8 cellular contexts compared by ENCODE assay signal in the genomic region with DNA sequence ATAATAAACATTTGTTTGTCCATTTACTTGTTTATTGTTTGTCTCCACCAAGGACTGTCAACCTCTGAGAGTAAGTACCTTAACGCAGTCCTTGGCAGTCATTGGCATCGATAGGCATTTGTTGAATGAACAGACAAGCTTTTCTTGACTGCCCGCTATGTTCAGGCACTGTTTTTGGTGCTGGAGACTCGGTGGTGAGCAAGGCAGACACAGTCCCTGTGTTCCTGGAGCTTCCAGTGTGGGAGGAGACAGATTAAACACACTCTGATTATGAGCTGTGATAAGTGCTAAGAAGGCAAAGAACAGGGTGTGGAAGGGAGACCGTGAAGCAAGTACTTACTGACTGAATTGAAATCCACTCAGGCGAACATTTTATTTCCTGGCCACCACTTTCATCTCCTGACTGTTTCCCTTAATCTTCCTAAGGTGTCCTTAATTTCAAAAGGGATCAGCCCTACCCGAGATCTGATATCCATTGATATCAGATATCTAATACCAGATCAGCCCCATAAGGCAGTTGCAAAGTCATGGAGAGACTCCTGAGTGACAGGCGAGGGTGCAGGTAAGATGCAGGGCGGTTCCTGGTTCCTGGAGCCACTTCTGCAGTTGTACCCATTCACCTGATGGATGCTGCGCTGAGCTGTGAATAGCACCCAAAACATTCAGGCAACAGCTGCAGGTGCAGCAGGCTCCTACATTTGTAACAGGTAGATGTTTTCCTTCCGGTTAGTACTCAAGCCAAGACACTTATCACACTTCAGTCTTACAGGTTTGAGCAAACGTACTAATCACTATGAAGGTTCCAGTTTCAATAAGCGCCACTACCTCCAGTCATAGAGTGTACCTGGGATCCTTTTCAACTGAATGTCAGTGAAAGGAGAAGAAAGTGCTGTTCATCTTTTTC. TPM values are rescaled to one million over a fixed set of nuclear protein-coding genes. Genes with fewer than 3 reads are reported as not detected.
DNase-seq lines count a peak whose midpoint lies in the region; ATAC-seq, FAIRE-seq and TF ChIP-seq lines count a peak whose summit lies in the region.

No MANE protein-coding gene starts in this region.

- intact Hi-C loops in dendritic cell treated with granulocyte-macrophage colony-stimulating factor and Interleukin-4, amounts not matched to agents 40 ng/mL and 50 ng/mL, for 4 days (cut with micrococcal nuclease): no loop called here

- H3K36me3 Mint-ChIP-seq in dendritic cell treated with granulocyte-macrophage colony-stimulating factor and Interleukin-4, amounts not matched to agents 40 ng/mL and 50 ng/mL, for 4 days (ENCODE audit: low read depth): peaks cover 26% of the 10 kb centered on the region
- H3K36me3 Mint-ChIP-seq in natural killer cell treated with Interleukin-12 subunit alpha and Interleukin-12 subunit beta and Interleukin-15 and Interleukin-18, amount 100 ng/mL, for 72 hours: no peaks in the 10 kb centered on the region

- no peaks in the 10 kb centered on the region for H3K27me3 ChIP-seq in Peyer's patch

- H3K4me3 ChIP-seq in Peyer's patch: peak overlapping the region; percentile 95 to 99 (median 98)

- H3K4me1 Mint-ChIP-seq in dendritic cell treated with granulocyte-macrophage colony-stimulating factor and Interleukin-4, amounts not matched to agents 40 ng/mL and 50 ng/mL, for 4 days (ENCODE audit: low read depth): peaks cover 31% of the 10 kb centered on the region
- peaks cover 29 to 36% of the 10 kb centered on the region in 2 donors for H3K4me1 Mint-ChIP-seq in natural killer cell treated with Interleukin-12 subunit alpha and Interleukin-12 subunit beta and Interleukin-15 and Interleukin-18, amount 100 ng/mL, for 72 hours (ENCODE audit: low read depth in 2 of 2)

- H3K27me3 Mint-ChIP-seq in dendritic cell treated with granulocyte-macrophage colony-stimulating factor and Interleukin-4, amounts not matched to agents 40 ng/mL and 50 ng/mL, for 4 days: peaks cover 8% of the 10 kb centered on the region
- no peaks in the 10 kb centered on the region for H3K27me3 Mint-ChIP-seq in natural killer cell treated with Interleukin-12 subunit alpha and Interleukin-12 subunit beta and Interleukin-15 and Interleukin-18, amount 100 ng/mL, for 72 hours

- no peaks in the 10 kb centered on the region for H3K9me3 Mint-ChIP-seq in dendritic cell treated with granulocyte-macrophage colony-stimulating factor and Interleukin-4, amounts not matched to agents 40 ng/mL and 50 ng/mL, for 4 days
- no peaks in the 10 kb centered on the region for H3K9me3 Mint-ChIP-seq in natural killer cell treated with Interleukin-12 subunit alpha and Interleukin-12 subunit beta and Interleukin-15 and Interleukin-18, amount 100 ng/mL, for 72 hours

- TF ChIP-seq POLR2A in Peyer's patch (IDR thresholded peaks at IDR 0.05): peak; percentile 31 to 55

- TF ChIP-seq CTCF in 22Rv1 (IDR thresholded peaks at IDR 0.05): no peak
- TF ChIP-seq CTCF in Peyer's patch (IDR thresholded peaks at IDR 0.05): no peak

- H3K9me3 ChIP-seq in Peyer's patch: no peaks in the 10 kb centered on the region

- H3K4me3 Mint-ChIP-seq in dendritic cell treated with granulocyte-macrophage colony-stimulating factor and Interleukin-4, amounts not matched to agents 40 ng/mL and 50 ng/mL, for 4 days: peak overlapping the region; percentile 80
- H3K4me3 Mint-ChIP-seq in natural killer cell treated with Interleukin-12 subunit alpha and Interleukin-12 subunit beta and Interleukin-15 and Interleukin-18, amount 100 ng/mL, for 72 hours: peak overlapping the region; percentile 95

- no peak for DNase-seq in GM18507 (ENCODE audit: extremely low spot score, insufficient read length, low read depth)
- DNase-seq in Peyer's patch: peak in 2 of 3 donors; percentile 55 to 57
- no peak for DNase-seq in natural killer cell treated with Interleukin-12 subunit alpha and Interleukin-12 subunit beta and Interleukin-15 and Interleukin-18, amount 100 ng/mL, for 72 hours (ENCODE audit: low spot score)
- no peak for DNase-seq in NCI-H1105 treated with DMSO at 0.1 percent for 48 hours (lab: John Stamatoyannopoulos, UW)
- no peak for DNase-seq in epidermal melanocyte (ENCODE audit: insufficient read length, low spot score)

- FAIRE-seq in GM18507 (lab: Jason Lieb, UNC): peak; percentile 48

- ATAC-seq in natural killer cell treated with Interleukin-12 subunit alpha and Interleukin-12 subunit beta and Interleukin-15 and Interleukin-18, amount 100 ng/mL, for 72 hours: no peak
- ATAC-seq in GM21786 (IDR thresholded peaks at IDR 0.05; ENCODE audit: unreplicated experiment): no peak

- peak overlapping the region; percentile 75 for H3K27ac Mint-ChIP-seq in dendritic cell treated with granulocyte-macrophage colony-stimulating factor and Interleukin-4, amounts not matched to agents 40 ng/mL and 50 ng/mL, for 4 days
- H3K27ac Mint-ChIP-seq in natural killer cell treated with Interleukin-12 subunit alpha and Interleukin-12 subunit beta and Interleukin-15 and Interleukin-18, amount 100 ng/mL, for 72 hours: peak overlapping the region; percentile 79 to 85

- H3K27ac ChIP-seq in 22Rv1 (peak overlapping the region; percentile 74), Peyer's patch (peak overlapping the region; percentile 15 to 81 (median 78))

- H3K4me1 ChIP-seq in Peyer's patch: peaks cover 0 to 25% (median 4%) of the 10 kb centered on the region in 4 donors

- H3K36me3 ChIP-seq in Peyer's patch: no peaks in the 10 kb centered on the region

RNA-seq across cellular contexts. Expression of a gene that starts 1.5 kb away (rescaled TPM):
- 10 to 100 TPM; 15.7 to 53.5 (median 32.9) TPM for total RNA-seq in Peyer's patch
- 10 to 100 TPM; 37.5 to 92.9 TPM for total RNA-seq in natural killer cell treated with Interleukin-12 subunit alpha and Interleukin-12 subunit beta and Interleukin-15 and Interleukin-18, amount 100 ng/mL, for 72 hours

RNA-seq across cellular contexts. Expression of a gene that starts 42.7 kb away (rescaled TPM):
- total RNA-seq in Peyer's patch: 1 to 10 TPM; 1.2 to 9.1 (median 4.3) TPM
- 1 to 10 TPM; 4.5 to 5.0 TPM for total RNA-seq in natural killer cell treated with Interleukin-12 subunit alpha and Interleukin-12 subunit beta and Interleukin-15 and Interleukin-18, amount 100 ng/mL, for 72 hours

RNA-seq across cellular contexts. Expression of a gene that starts 48.5 kb away (rescaled TPM):
- total RNA-seq in Peyer's patch: 1 to 10 TPM in 1 of 4 donors, under 1 TPM in 3; under 0.01 to 1.7 (median 0.28) TPM
- under 1 TPM; 0.29 to 0.36 TPM for total RNA-seq in natural killer cell treated with Interleukin-12 subunit alpha and Interleukin-12 subunit beta and Interleukin-15 and Interleukin-18, amount 100 ng/mL, for 72 hours

Comparison
In these comparisons a context has a peak if more than half of its experiments do, and no peak if none do; other contexts are left out.
1. DNase-seq: peak in Peyer's patch (2 of 3); none in GM18507 (single experiment), natural killer cell treated with Interleukin-12 subunit alpha and Interleukin-12 subunit beta and Interleukin-15 and Interleukin-18, amount 100 ng/mL, for 72 hours (single experiment), NCI-H1105 treated with DMSO at 0.1 percent for 48 hours (single experiment) and epidermal melanocyte (single experiment).